ENCODE assay signal across 8 cellular contexts in the genomic region with DNA sequence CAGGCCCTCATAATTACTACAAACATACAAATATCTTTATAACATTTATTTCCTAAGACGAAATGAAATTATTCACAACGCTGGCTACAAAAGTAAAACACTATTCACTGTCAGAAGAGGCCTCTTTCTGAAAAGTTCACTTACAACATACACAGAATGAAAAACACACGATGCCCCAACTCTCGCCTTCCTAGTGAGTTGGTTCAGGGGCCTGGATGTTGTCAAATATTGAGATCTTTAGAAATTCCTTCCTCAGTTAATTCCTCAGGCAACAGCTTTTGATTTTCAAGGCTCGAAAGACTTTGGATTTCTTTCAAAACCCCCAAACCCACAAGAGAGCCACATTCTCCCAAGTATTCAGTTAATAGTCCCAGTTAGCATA. TPM values are rescaled to one million over a fixed set of nuclear protein-coding genes. Genes with fewer than 3 reads are reported as not detected.
DNase-seq lines count a peak whose midpoint lies in the region; ATAC-seq and TF ChIP-seq lines count a peak whose summit lies in the region.

No MANE protein-coding gene starts in this region.

- peak overlapping the region; percentile 77 for H3K9ac ChIP-seq in muscle layer of colon (ENCODE audit: low read length)

- peaks cover 0 to 3% of the 10 kb centered on the region in 2 donors for H3K9me3 ChIP-seq in right atrium auricular region
- H3K9me3 ChIP-seq in muscle layer of colon (ENCODE audit: low read length), result no peaks in the 10 kb centered on the region

- H3K27ac ChIP-seq in right atrium auricular region, result peak overlapping the region; percentile 84 to 87
- H3K27ac ChIP-seq in caudate nucleus (ENCODE audit: low read depth, low read length), result peak overlapping the region; percentile 71
- H3K27ac ChIP-seq in muscle layer of colon (ENCODE audit: low read depth, low read length), result peak overlapping the region; percentile 77

- peaks cover 5% of the 10 kb centered on the region for H3K36me3 ChIP-seq in right atrium auricular region
- H3K36me3 ChIP-seq in muscle layer of colon (ENCODE audit: insufficient read depth, low read length), result peaks cover 12% of the 10 kb centered on the region

- no peak for ATAC-seq in Right ventricle myocardium superior (ENCODE audit: poor library complexity)
- no peak for ATAC-seq in HG02885 (IDR thresholded peaks at IDR 0.05; ENCODE audit: poor library complexity, unreplicated experiment)
- ATAC-seq in HG03045 (IDR thresholded peaks at IDR 0.05; ENCODE audit: unreplicated experiment), result no peak

- no peak for DNase-seq in right atrium auricular region (ENCODE audit: low spot score)
- DNase-seq in Right ventricle myocardium superior, result no peak
- no peak for DNase-seq in caudate nucleus (lab: John Stamatoyannopoulos, UW)
- DNase-seq in D341Med (ENCODE audit: low spot score), result no peak
- DNase-seq in HuH-7.5 (ENCODE audit: low spot score), result no peak

- peak overlapping the region; percentile 37 to 45 for H3K4me3 ChIP-seq in right atrium auricular region
- H3K4me3 ChIP-seq in muscle layer of colon (ENCODE audit: low read depth in 1 of 2, low read length in 2 of 2), result peak overlapping the region; percentile 22 to 64

- no peak for TF ChIP-seq CTCF in right atrium auricular region (IDR thresholded peaks at IDR 0.05)

- H3K27me3 ChIP-seq in right atrium auricular region, result no peaks in the 10 kb centered on the region
- H3K27me3 ChIP-seq in muscle layer of colon (ENCODE audit: control insufficient read depth in 1 of 2, insufficient read depth in 2 of 2, low read length in 2 of 2), result no peaks in the 10 kb centered on the region

- intact Hi-C loops in Right ventricle myocardium superior (cut with DNase I), result loop anchor here (5.0 kb wide), 1 partner anchor 91 kb away; a partner anchor contains a TSS

- peaks cover 0 to 75% of the 10 kb centered on the region in 2 donors for H3K4me1 ChIP-seq in right atrium auricular region
- H3K4me1 ChIP-seq in muscle layer of colon (ENCODE audit: insufficient read depth, low read length), result peaks cover 29% of the 10 kb centered on the region

RNA-seq across cellular contexts. Expression of a gene that starts 14.2 kb away (rescaled TPM):
- total RNA-seq in right atrium auricular region (1 to 10 TPM in 1 of 2 donors, under 1 TPM in 1; 0.78 to 3.8 TPM), Right ventricle myocardium superior (4.3 TPM)
